9 cellular contexts compared by ENCODE assay signal in genomic region chrX:69618803-69619202, GRCh38. TPM values are rescaled to one million over a fixed set of nuclear protein-coding genes. Genes with fewer than 3 reads are reported as not detected.
DNase-seq lines count a peak whose midpoint lies in the region; ATAC-seq and TF ChIP-seq lines count a peak whose summit lies in the region.
"Had no signal": no experiment of that assay in that cellular context is flagged by ENCODE, and none has a peak within 500 bp of the region (broad histone marks: within the 10 kb centered on the region; RNA-seq: fewer than 3 reads in every experiment).

No MANE protein-coding gene starts in this region.

- H3K9ac ChIP-seq in mesendoderm (ENCODE audit: low read length), result no peak overlapping the region

- no peak overlapping the region for H2BK120ac ChIP-seq in mesendoderm (ENCODE audit: low read depth, low read length)

- H3K27ac ChIP-seq in body of pancreas (no peak overlapping the region), mesendoderm (ENCODE audit: low read depth, low read length) (no peak overlapping the region)

- no peak overlapping the region for H3K4ac ChIP-seq in mesendoderm (ENCODE audit: low read depth, low read length)

- H3K9me3 ChIP-seq in body of pancreas, result no peaks in the 10 kb centered on the region

- H3K79me2 ChIP-seq in mesendoderm (ENCODE audit: control insufficient read depth, insufficient read depth, low read length), result no peaks in the 10 kb centered on the region

- TF ChIP-seq CTCF in body of pancreas (IDR thresholded peaks at IDR 0.05), result peak; percentile 30 to 62 (median 37)

- no peak overlapping the region for H3K23ac ChIP-seq in mesendoderm (ENCODE audit: low read length)

- H2AK5ac ChIP-seq in mesendoderm (ENCODE audit: low read length), result no peak overlapping the region

- H3K4me1 ChIP-seq in body of pancreas, result no peaks in the 10 kb centered on the region
- no peaks in the 10 kb centered on the region for H3K4me1 ChIP-seq in mesendoderm (ENCODE audit: control insufficient read depth, low read depth, low read length)

- no peak for ATAC-seq in body of pancreas

- H3K27me3 ChIP-seq in body of pancreas, result no peaks in the 10 kb centered on the region
- H3K27me3 ChIP-seq in mesendoderm (ENCODE audit: insufficient read depth, low read length, poor library complexity), result no peaks in the 10 kb centered on the region

- no peak for TF ChIP-seq POLR2A in body of pancreas (IDR thresholded peaks at IDR 0.05)

- H4K5ac ChIP-seq in mesendoderm (ENCODE audit: low read length), result no peak overlapping the region

- no peak overlapping the region for H2BK5ac ChIP-seq in mesendoderm (ENCODE audit: low read length)

- DNase-seq in NCI-H2196 (lab: John Stamatoyannopoulos, UW; ENCODE audit: unreplicated experiment) (peak; percentile 25), NCI-H2196 treated with DMSO at 0.1 percent for 48 hours (lab: John Stamatoyannopoulos, UW; ENCODE audit: unreplicated experiment) (no peak), NCI-H1694 treated with DMSO at 0.1 percent for 48 hours (lab: John Stamatoyannopoulos, UW) (peak; percentile 48), body of pancreas (peak; percentile 13 to 30 (median 18)), mesendoderm (peak; percentile 14), GM19238 (ENCODE audit: insufficient read length, low spot score) (no peak)
- DNase-seq in activated CD8-positive, alpha-beta memory T cell treated with anti-CD3 and anti-CD28 coated beads, Interleukin-2, amount 50 U/mL, for 48 hours, result no peak
- no peak for DNase-seq in effector CD8-positive, alpha-beta T cell (lab: John Stamatoyannopoulos, UW)
- DNase-seq: naive B cell had no signal

- H3K4me2 ChIP-seq in mesendoderm (ENCODE audit: low read length), result no peak overlapping the region

- no peak overlapping the region for H3K56ac ChIP-seq in mesendoderm (ENCODE audit: low read length)

- H4K8ac ChIP-seq in mesendoderm (ENCODE audit: low read depth, low read length), result no peak overlapping the region

- H3K36me3 ChIP-seq in body of pancreas (replicated peaks in 1 of 2; ENCODE audit: insufficient read depth in 1 of 2, low read depth in 2 of 2) (no peaks in the 10 kb centered on the region), mesendoderm (ENCODE audit: control insufficient read depth, insufficient read depth, low read length) (no peaks in the 10 kb centered on the region)

- WGBS in body of pancreas, 2 donors, result 0% methylated on average over 1 of the region's 1 CpG
- WGBS in mesendoderm (ENCODE audit: extremely low coverage, insufficient coverage, low lambda C conversion rate), result no CpG with 5 or more reads among the region's 1 CpG

- no peak overlapping the region for H3K4me3 ChIP-seq in body of pancreas
- no peak overlapping the region for H3K4me3 ChIP-seq in mesendoderm (ENCODE audit: low read length)

- no peak overlapping the region for H2BK15ac ChIP-seq in mesendoderm (replicated peaks; ENCODE audit: low read depth)

- intact Hi-C loops in body of pancreas (cut with DNase I), result no loop called here

- H3K18ac ChIP-seq in mesendoderm (ENCODE audit: low read length), result no peak overlapping the region

- no peaks in the 10 kb centered on the region for H3K79me1 ChIP-seq in mesendoderm (ENCODE audit: low read length)

RNA-seq across cellular contexts. Expression of gene EDA, which starts 2.9 kb away (rescaled TPM):
- 1 to 10 TPM; 4.0 to 4.7 TPM for total RNA-seq in body of pancreas
- polyA plus RNA-seq in mesendoderm (2013, experiment 1 of 2), result 2.7 TPM
- 2.9 TPM for polyA plus RNA-seq in mesendoderm (2013, experiment 2 of 2)

Comparison
In these comparisons a context has a peak if more than half of its experiments do, and no peak if none do; other contexts are left out.
1. DNase-seq: peak in NCI-H2196 (single experiment), NCI-H1694 treated with DMSO at 0.1 percent for 48 hours (single experiment), body of pancreas (4 of 4) and mesendoderm (single experiment); none in NCI-H2196 treated with DMSO at 0.1 percent for 48 hours (single experiment), GM19238 (single experiment), activated CD8-positive, alpha-beta memory T cell treated with anti-CD3 and anti-CD28 coated beads, Interleukin-2, amount 50 U/mL, for 48 hours (single experiment) and effector CD8-positive, alpha-beta T cell (single experiment).